ENCODE assay signal across 10 cellular contexts in the genomic region with DNA sequence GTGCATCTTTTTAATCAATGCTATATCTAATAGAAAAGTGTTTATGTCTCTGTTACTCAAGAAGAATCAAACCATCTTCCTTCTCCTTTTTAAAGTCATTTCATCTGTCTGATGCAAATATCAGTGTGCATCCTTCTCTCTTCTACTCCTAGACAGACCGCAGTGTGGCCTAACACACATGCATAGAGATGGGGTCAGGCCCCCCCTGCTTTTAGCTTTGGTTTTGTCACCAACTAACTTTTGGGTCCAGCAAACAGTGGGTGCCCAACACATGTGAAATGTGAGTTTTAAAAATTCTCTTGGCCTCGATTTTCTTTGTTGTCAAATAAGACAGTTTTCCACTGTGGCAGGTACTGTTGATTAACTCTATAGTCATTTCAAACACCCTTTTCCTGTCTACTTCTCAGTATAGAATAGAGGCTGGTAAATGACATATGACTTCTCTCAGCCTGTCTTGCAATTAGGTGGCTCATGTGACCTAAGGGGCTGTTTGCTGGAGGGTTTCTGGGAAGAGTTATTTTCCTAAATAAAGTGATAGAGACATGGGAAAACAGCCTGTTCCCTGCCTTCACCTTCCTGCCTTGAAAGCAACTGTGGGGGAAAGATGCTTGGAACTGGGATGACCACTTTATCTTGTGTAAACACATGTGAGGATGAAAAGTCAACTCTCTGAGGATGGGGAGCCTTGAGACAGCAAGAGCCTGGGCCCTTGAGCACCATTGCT.
DNase-seq lines count a peak whose midpoint lies in the region; ATAC-seq and TF ChIP-seq lines count a peak whose summit lies in the region.
"Had no signal": no experiment of that assay in that cellular context is flagged by ENCODE, and none has a peak within 500 bp of the region (broad histone marks: within the 10 kb centered on the region; RNA-seq: fewer than 3 reads in every experiment).

No MANE protein-coding gene starts in this region.

- POLR2A ChIA-PET in T-cell (lab: Charles Lee), result interaction anchor here (0.6 to 0.8 kb wide), 2 partner anchors 29 to 85 kb away, joined by 3 read pairs; no protein-coding TSS in a partner anchor

- H3K27me3 Mint-ChIP-seq in natural killer cell treated with Interleukin-12 subunit alpha and Interleukin-12 subunit beta and Interleukin-15 and Interleukin-18, amount 100 ng/mL, for 72 hours, result peaks cover 0 to 5% of the 10 kb centered on the region in 2 donors
- H3K27me3 Mint-ChIP-seq in natural killer cell (ENCODE audit: low read depth in 2 of 2), result peaks cover 7 to 11% of the 10 kb centered on the region in 2 donors
- H3K27me3 Mint-ChIP-seq in T-cell, result no peaks in the 10 kb centered on the region

- H3K4me3 Mint-ChIP-seq in natural killer cell treated with Interleukin-12 subunit alpha and Interleukin-12 subunit beta and Interleukin-15 and Interleukin-18, amount 100 ng/mL, for 72 hours, result peak overlapping the region; percentile 83
- H3K4me3 Mint-ChIP-seq in natural killer cell (no peak overlapping the region), T-cell (peak overlapping the region; percentile 46 to 65 (median 46))

- H3K9me3 ChIP-seq in suprapubic skin, result no peaks in the 10 kb centered on the region

- no peaks in the 10 kb centered on the region for H3K36me3 ChIP-seq in suprapubic skin

- no peaks in the 10 kb centered on the region for H3K4me1 ChIP-seq in suprapubic skin

- DNase-seq in natural killer cell treated with Interleukin-12 subunit alpha and Interleukin-12 subunit beta and Interleukin-15 and Interleukin-18, amount 100 ng/mL, for 72 hours (ENCODE audit: low spot score), result no peak
- no peak for DNase-seq in natural killer cell
- DNase-seq in T-cell, result peak in 1 of 34 experiments; percentile 11
- no peak for DNase-seq in suprapubic skin (ENCODE audit: low spot score in 2 of 2)
- no peak for DNase-seq in NCI-H2107 treated with DMSO at 0.1 percent for 48 hours (lab: John Stamatoyannopoulos, UW; ENCODE audit: unreplicated experiment)
- DNase-seq in SIG-M5 treated with dmso at 0.1 percent for 504 hours (lab: John Stamatoyannopoulos, UW; ENCODE audit: unreplicated experiment), result no peak
- DNase-seq in NCI-H524 (lab: John Stamatoyannopoulos, UW), result no peak
- DNase-seq: NCI-H1694 treated with DMSO at 0.1 percent for 48 hours had no signal

- peaks cover 38 to 53% of the 10 kb centered on the region in 2 donors for H3K4me1 Mint-ChIP-seq in natural killer cell treated with Interleukin-12 subunit alpha and Interleukin-12 subunit beta and Interleukin-15 and Interleukin-18, amount 100 ng/mL, for 72 hours (ENCODE audit: low read depth in 2 of 2)
- peaks cover 4 to 18% of the 10 kb centered on the region in 2 donors for H3K4me1 Mint-ChIP-seq in natural killer cell
- H3K4me1 Mint-ChIP-seq in T-cell, result peaks cover 86 to 93% (median 89%) of the 10 kb centered on the region in 3 donors

- no peak overlapping the region for H3K27ac ChIP-seq in suprapubic skin
- H3K27ac ChIP-seq: SK-N-MC had no signal

- no peak overlapping the region for H3K4me3 ChIP-seq in suprapubic skin
- H3K4me3 ChIP-seq: SK-N-MC had no signal

- H3K9me3 Mint-ChIP-seq in natural killer cell treated with Interleukin-12 subunit alpha and Interleukin-12 subunit beta and Interleukin-15 and Interleukin-18, amount 100 ng/mL, for 72 hours, result no peaks in the 10 kb centered on the region
- H3K9me3 Mint-ChIP-seq in natural killer cell, result peaks cover 0 to 3% of the 10 kb centered on the region in 2 donors
- H3K9me3 Mint-ChIP-seq in T-cell, result peaks cover 0 to 4% (median 0%) of the 10 kb centered on the region in 3 donors

- intact Hi-C loops in natural killer cell (cut with micrococcal nuclease), result no loop called here

- 93% methylated on average over 2 of the region's 2 CpGs for WGBS in suprapubic skin

- ATAC-seq in natural killer cell treated with Interleukin-12 subunit alpha and Interleukin-12 subunit beta and Interleukin-15 and Interleukin-18, amount 100 ng/mL, for 72 hours, result peak in 1 of 2 donors; percentile 76
- ATAC-seq in natural killer cell (no peak), HG02938 (IDR thresholded peaks at IDR 0.05; ENCODE audit: unreplicated experiment) (peak; percentile 53), T-cell (replicated peaks in 1 of 4) (peak; percentile 43 to 55 (median 54))

- no peaks in the 10 kb centered on the region for H3K27me3 ChIP-seq in suprapubic skin

- TF ChIP-seq POLR2A in suprapubic skin (IDR thresholded peaks at IDR 0.05), result no peak

- CTCF ChIA-PET in T-cell (lab: Charles Lee), result interaction anchor here in 1 of 2 donors (0.8 to 1.3 kb wide), 3 partner anchors 85 to 331 kb away, joined by 3 read pairs; no protein-coding TSS in a partner anchor

- TF ChIP-seq EP300 in suprapubic skin (IDR thresholded peaks at IDR 0.05), result no peak

- no peak for TF ChIP-seq CTCF in natural killer cell (IDR thresholded peaks at IDR 0.05)
- no peak for TF ChIP-seq CTCF in suprapubic skin (IDR thresholded peaks at IDR 0.05)

- peaks cover 8% of the 10 kb centered on the region for H3K36me3 Mint-ChIP-seq in natural killer cell treated with Interleukin-12 subunit alpha and Interleukin-12 subunit beta and Interleukin-15 and Interleukin-18, amount 100 ng/mL, for 72 hours
- no peaks in the 10 kb centered on the region for H3K36me3 Mint-ChIP-seq in natural killer cell
- no peaks in the 10 kb centered on the region for H3K36me3 Mint-ChIP-seq in T-cell

- peak overlapping the region; percentile 68 to 92 for H3K27ac Mint-ChIP-seq in natural killer cell treated with Interleukin-12 subunit alpha and Interleukin-12 subunit beta and Interleukin-15 and Interleukin-18, amount 100 ng/mL, for 72 hours
- H3K27ac Mint-ChIP-seq in natural killer cell, result no peak overlapping the region
- H3K27ac Mint-ChIP-seq in T-cell, result peak overlapping the region; percentile 95 to 96

Comparison
In these comparisons a context has a peak if more than half of its experiments do, and no peak if none do; other contexts are left out.
1. H3K27ac Mint-ChIP-seq: peak in natural killer cell treated with Interleukin-12 subunit alpha and Interleukin-12 subunit beta and Interleukin-15 and Interleukin-18, amount 100 ng/mL, for 72 hours (2 of 2) and T-cell (2 of 2); none in natural killer cell (0 of 2).
2. ATAC-seq: peak in HG02938 (single experiment) and T-cell (4 of 4); none in natural killer cell (0 of 3).